7 cellular contexts compared by ENCODE assay signal in genomic region chr12:38166225-38166624, GRCh38.
"Had no signal": no experiment of that assay in that cellular context is flagged by ENCODE, and none has a peak within 500 bp of the region (broad histone marks: within the 10 kb centered on the region; RNA-seq: fewer than 3 reads in every experiment).

No MANE protein-coding gene starts in this region.

- H3K27ac Mint-ChIP-seq: HFFc6 had no signal

- H3K4me3 ChIP-seq: GM23248, HAP-1 had no signal

- H3K27me3 Mint-ChIP-seq: IgD-negative memory B cell had no signal

- H3K9ac ChIP-seq: GM23248 had no signal

- H3K4me1 Mint-ChIP-seq: IgD-negative memory B cell had no signal

- H3K9me3 ChIP-seq: HAP-1 had no signal

- H3K4me3 Mint-ChIP-seq: HFFc6, IgD-negative memory B cell had no signal

- H3K4me1 ChIP-seq: HAP-1 had no signal

- H3K36me3 Mint-ChIP-seq: IgD-negative memory B cell had no signal

- DNase-seq: GM23248, GOT3, H7, HFFc6 had no signal

- H3K36me3 ChIP-seq: HAP-1 had no signal

- H3K27ac ChIP-seq: GM23248, HL-60 had no signal

- H2AFZ ChIP-seq: GM23248 had no signal
